In genomic region chr19:10872551-10873107, GRCh38 we compare ENCODE assay signal across 9 cellular contexts. TPM values are rescaled to one million over a fixed set of nuclear protein-coding genes. Genes with fewer than 3 reads are reported as not detected.
DNase-seq lines count a peak whose midpoint lies in the region; ATAC-seq and TF ChIP-seq lines count a peak whose summit lies in the region.
"Had no signal": no experiment of that assay in that cellular context is flagged by ENCODE, and none has a peak within 500 bp of the region (broad histone marks: within the 10 kb centered on the region; RNA-seq: fewer than 3 reads in every experiment).

No MANE protein-coding gene starts in this region.

- peak overlapping the region; percentile 97 for H3K4ac ChIP-seq in mesendoderm (ENCODE audit: low read depth, low read length)

- no peak overlapping the region for H4K5ac ChIP-seq in mesendoderm (ENCODE audit: low read length)

- TF ChIP-seq EP300 in upper lobe of left lung (IDR thresholded peaks at IDR 0.05) = no peak

- H3K9ac ChIP-seq in adipocyte (ENCODE audit: low read length) (peak overlapping the region; percentile 87), mesendoderm (ENCODE audit: low read length) (peak overlapping the region; percentile 95)

- H3K23ac ChIP-seq in mesendoderm (ENCODE audit: low read length) = peak overlapping the region; percentile 89

- peak overlapping the region; percentile 95 for H3K18ac ChIP-seq in mesendoderm (ENCODE audit: low read length)

- H3K36me3 ChIP-seq in left ventricle myocardium inferior = no peaks in the 10 kb centered on the region
- no peaks in the 10 kb centered on the region for H3K36me3 ChIP-seq in adipocyte (ENCODE audit: control insufficient read depth, insufficient read depth, low read length, severe bottlenecking)
- no peaks in the 10 kb centered on the region for H3K36me3 ChIP-seq in mesendoderm (ENCODE audit: control insufficient read depth, insufficient read depth, low read length)
- no peaks in the 10 kb centered on the region for H3K36me3 ChIP-seq in upper lobe of left lung

- H3K27ac ChIP-seq in left ventricle myocardium inferior (replicated peaks) (peak overlapping the region; percentile 84), mesendoderm (ENCODE audit: low read depth, low read length) (no peak overlapping the region), upper lobe of left lung (peak overlapping the region; percentile 72 to 91 (median 79))

- H3K4me3 ChIP-seq in left ventricle myocardium inferior (peak overlapping the region; percentile 87), adipocyte (ENCODE audit: low read length) (peak overlapping the region; percentile 88), mesendoderm (ENCODE audit: low read length) (peak overlapping the region; percentile 85), upper lobe of left lung (peak overlapping the region; percentile 88 to 93 (median 90))

- TF ChIP-seq CTCF in left ventricle myocardium inferior (IDR thresholded peaks at IDR 0.05; ENCODE audit: borderline replicate concordance) (no peak), upper lobe of left lung (IDR thresholded peaks at IDR 0.05) (peak in 1 of 6 experiments; percentile 2), omental fat pad (IDR thresholded peaks at IDR 0.05) (no peak)

- TF ChIP-seq POLR2A in upper lobe of left lung (IDR thresholded peaks at IDR 0.05) = no peak

- H3K4me1 ChIP-seq in left ventricle myocardium inferior (peaks cover 61% of the 10 kb centered on the region), adipocyte (ENCODE audit: control insufficient read depth, insufficient read depth, low read length) (peaks cover 18% of the 10 kb centered on the region), mesendoderm (ENCODE audit: control insufficient read depth, low read depth, low read length) (no peaks in the 10 kb centered on the region), upper lobe of left lung (peaks cover 19 to 35% (median 31%) of the 10 kb centered on the region in 4 donors)

- H3K79me1 ChIP-seq in mesendoderm (ENCODE audit: low read length) = peaks cover 11% of the 10 kb centered on the region

- no peak overlapping the region for H2BK5ac ChIP-seq in mesendoderm (ENCODE audit: low read length)

- peaks cover 40% of the 10 kb centered on the region for H3K79me2 ChIP-seq in mesendoderm (ENCODE audit: control insufficient read depth, insufficient read depth, low read length)

- H3K27me3 ChIP-seq in left ventricle myocardium inferior (ENCODE audit: low read depth) (no peaks in the 10 kb centered on the region), adipocyte (replicated peaks; ENCODE audit: control insufficient read depth, insufficient read depth, low read length) (no peaks in the 10 kb centered on the region), mesendoderm (ENCODE audit: insufficient read depth, low read length, poor library complexity) (no peaks in the 10 kb centered on the region), upper lobe of left lung (no peaks in the 10 kb centered on the region)

- H3K4me2 ChIP-seq in mesendoderm (ENCODE audit: low read length) = peak overlapping the region; percentile 89

- ATAC-seq in Right ventricle myocardium inferior (no peak), upper lobe of left lung (ENCODE audit: low FRiP score in 2 of 2) (no peak), GM18517 (IDR thresholded peaks at IDR 0.05; ENCODE audit: unreplicated experiment) (no peak), omental fat pad (ENCODE audit: low FRiP score) (no peak)

- no peak overlapping the region for H4K8ac ChIP-seq in mesendoderm (ENCODE audit: low read depth, low read length)

- peak overlapping the region; percentile 96 for H3K56ac ChIP-seq in mesendoderm (ENCODE audit: low read length)

- WGBS in mesendoderm (ENCODE audit: extremely low coverage, insufficient coverage, low lambda C conversion rate) = no CpG with 5 or more reads among the region's 16 CpGs
- WGBS in upper lobe of left lung, 2 donors = 17 to 18% methylated on average over 16 of the region's 16 CpGs

- no peak overlapping the region for H2BK120ac ChIP-seq in mesendoderm (ENCODE audit: low read depth, low read length)

- intact Hi-C loops in left ventricle myocardium inferior (cut with micrococcal nuclease) = no loop called here
- intact Hi-C loops in Right ventricle myocardium inferior (cut with DNase I) = no loop called here

- DNase-seq in left ventricle myocardium inferior (no peak), Right ventricle myocardium inferior (ENCODE audit: missing footprints) (no peak), adipocyte (ENCODE audit: low read depth) (peak; percentile 52), mesendoderm (no peak), upper lobe of left lung (no peak), epidermal melanocyte (ENCODE audit: insufficient read length, low spot score) (no peak), omental fat pad (ENCODE audit: low spot score) (no peak)

- H3K9me3 ChIP-seq in left ventricle myocardium inferior (replicated peaks) = no peaks in the 10 kb centered on the region
- no peaks in the 10 kb centered on the region for H3K9me3 ChIP-seq in adipocyte (ENCODE audit: control insufficient read depth, low read length)
- H3K9me3 ChIP-seq in upper lobe of left lung = no peaks in the 10 kb centered on the region

- no peak overlapping the region for H2BK15ac ChIP-seq in mesendoderm (replicated peaks; ENCODE audit: low read depth)

- H2AK5ac ChIP-seq in mesendoderm (ENCODE audit: low read length) = no peak overlapping the region

RNA-seq across cellular contexts. Expression of gene CARM1, which starts 1.3 kb away (rescaled TPM):
- 27.2 TPM for total RNA-seq in left ventricle myocardium inferior
- total RNA-seq in Right ventricle myocardium inferior = 39.5 TPM
- polyA plus RNA-seq in mesendoderm (2013, experiment 1 of 2) = 107 TPM
- 114 TPM for polyA plus RNA-seq in mesendoderm (2013, experiment 2 of 2)
- total RNA-seq in upper lobe of left lung = 10 to 100 TPM; 19.0 to 30.6 (median 25.3) TPM
- 10 to 100 TPM; 11.8 to 20.5 (median 16.5) TPM for total RNA-seq in omental fat pad

RNA-seq across cellular contexts. Expression of gene C19orf38, which starts 24.4 kb away (rescaled TPM):
- total RNA-seq in left ventricle myocardium inferior = 0.47 TPM
- total RNA-seq in Right ventricle myocardium inferior = 1.5 TPM
- not detected for polyA plus RNA-seq in mesendoderm (2013, experiment 1 of 2)
- 0.03 TPM for polyA plus RNA-seq in mesendoderm (2013, experiment 2 of 2)
- total RNA-seq in upper lobe of left lung = 10 to 100 TPM in 2 of 6 donors, 1 to 10 TPM in 4; 2.8 to 26.2 (median 6.8) TPM
- total RNA-seq in omental fat pad = 1 to 10 TPM; 1.0 to 7.9 (median 4.9) TPM
- total RNA-seq: glomerular endothelial cell had no signal

RNA-seq across cellular contexts. Expression of gene TMED1, which starts 36.6 kb away (rescaled TPM):
- total RNA-seq in left ventricle myocardium inferior (32.9 TPM), Right ventricle myocardium inferior (30.3 TPM), upper lobe of left lung (10 to 100 TPM; 11.3 to 40.7 (median 25.1) TPM), omental fat pad (10 to 100 TPM; 30.1 to 35.7 (median 32.4) TPM)
- 20.4 TPM for polyA plus RNA-seq in mesendoderm (2013, experiment 1 of 2)
- polyA plus RNA-seq in mesendoderm (2013, experiment 2 of 2) = 20.1 TPM

RNA-seq across cellular contexts. Expression of gene YIPF2, which starts 55.8 kb away (rescaled TPM):
- total RNA-seq in left ventricle myocardium inferior = 13.1 TPM
- 15.2 TPM for total RNA-seq in Right ventricle myocardium inferior
- polyA plus RNA-seq in mesendoderm (2013, experiment 1 of 2) = 32.3 TPM
- polyA plus RNA-seq in mesendoderm (2013, experiment 2 of 2) = 31.3 TPM
- total RNA-seq in upper lobe of left lung = 10 to 100 TPM; 18.9 to 56.6 (median 49.5) TPM
- 10 to 100 TPM; 31.0 to 52.4 (median 39.1) TPM for total RNA-seq in omental fat pad

RNA-seq across cellular contexts. Expression of gene TIMM29, which starts 56.0 kb away (rescaled TPM):
- 12.4 TPM for total RNA-seq in left ventricle myocardium inferior
- 15.3 TPM for total RNA-seq in Right ventricle myocardium inferior
- 21.2 TPM for polyA plus RNA-seq in mesendoderm (2013, experiment 1 of 2)
- polyA plus RNA-seq in mesendoderm (2013, experiment 2 of 2) = 20.8 TPM
- total RNA-seq in upper lobe of left lung = 10 to 100 TPM; 20.2 to 46.1 (median 32.7) TPM
- total RNA-seq in omental fat pad = 10 to 100 TPM; 14.7 to 22.1 (median 20.3) TPM
